Comparison of ENCODE assay signal across 1 cellular context in the genomic region with DNA sequence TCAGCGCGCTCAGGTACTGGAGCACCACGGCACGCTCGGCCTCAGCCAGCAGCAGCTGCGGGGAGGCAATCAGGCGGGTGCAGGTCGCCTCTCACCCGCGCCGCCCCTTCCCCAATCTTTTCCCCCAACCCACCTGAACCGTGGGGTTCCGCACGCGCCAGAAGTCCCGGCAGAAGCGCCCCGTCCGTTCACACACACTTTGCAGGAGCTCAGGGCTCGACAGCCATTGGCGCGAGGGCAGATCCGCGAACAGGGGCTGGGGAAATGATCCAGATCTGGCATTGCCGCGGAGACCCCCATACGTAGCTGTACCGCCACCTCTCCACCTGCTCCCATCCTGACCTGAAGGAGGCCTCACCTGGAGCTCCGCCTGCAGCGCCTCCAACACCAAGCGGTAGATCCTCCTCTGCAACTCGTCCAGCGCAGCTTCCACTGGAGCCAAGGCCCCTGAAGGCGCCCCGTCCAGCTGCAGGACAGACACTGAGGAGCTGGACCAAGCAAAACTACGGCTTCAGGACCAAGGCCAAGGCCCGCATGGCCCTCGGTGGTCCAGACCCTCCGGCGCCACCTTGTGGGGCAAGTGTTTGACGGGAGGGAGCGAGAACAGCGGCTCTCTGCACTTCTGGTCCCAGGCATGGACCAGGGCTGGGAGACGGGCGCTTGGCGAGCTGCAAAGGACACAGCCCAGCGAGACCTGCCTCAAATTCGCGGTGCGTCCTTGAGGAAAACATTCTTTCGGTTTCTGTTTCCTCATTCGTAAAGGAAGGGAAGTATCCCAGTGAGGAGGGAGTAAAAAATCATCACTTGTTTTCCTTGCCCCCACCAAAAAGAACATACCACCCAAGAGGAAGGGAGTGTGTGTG.
TF ChIP-seq lines count a peak whose summit lies in the region.

No MANE protein-coding gene starts in this region.

TF ChIP-seq in HepG2, 621 proteins besides CTCF, POLR2A, EP300 and RAD21 (continued from another document and continues in another):
- TF ChIP-seq, protein P1, sequence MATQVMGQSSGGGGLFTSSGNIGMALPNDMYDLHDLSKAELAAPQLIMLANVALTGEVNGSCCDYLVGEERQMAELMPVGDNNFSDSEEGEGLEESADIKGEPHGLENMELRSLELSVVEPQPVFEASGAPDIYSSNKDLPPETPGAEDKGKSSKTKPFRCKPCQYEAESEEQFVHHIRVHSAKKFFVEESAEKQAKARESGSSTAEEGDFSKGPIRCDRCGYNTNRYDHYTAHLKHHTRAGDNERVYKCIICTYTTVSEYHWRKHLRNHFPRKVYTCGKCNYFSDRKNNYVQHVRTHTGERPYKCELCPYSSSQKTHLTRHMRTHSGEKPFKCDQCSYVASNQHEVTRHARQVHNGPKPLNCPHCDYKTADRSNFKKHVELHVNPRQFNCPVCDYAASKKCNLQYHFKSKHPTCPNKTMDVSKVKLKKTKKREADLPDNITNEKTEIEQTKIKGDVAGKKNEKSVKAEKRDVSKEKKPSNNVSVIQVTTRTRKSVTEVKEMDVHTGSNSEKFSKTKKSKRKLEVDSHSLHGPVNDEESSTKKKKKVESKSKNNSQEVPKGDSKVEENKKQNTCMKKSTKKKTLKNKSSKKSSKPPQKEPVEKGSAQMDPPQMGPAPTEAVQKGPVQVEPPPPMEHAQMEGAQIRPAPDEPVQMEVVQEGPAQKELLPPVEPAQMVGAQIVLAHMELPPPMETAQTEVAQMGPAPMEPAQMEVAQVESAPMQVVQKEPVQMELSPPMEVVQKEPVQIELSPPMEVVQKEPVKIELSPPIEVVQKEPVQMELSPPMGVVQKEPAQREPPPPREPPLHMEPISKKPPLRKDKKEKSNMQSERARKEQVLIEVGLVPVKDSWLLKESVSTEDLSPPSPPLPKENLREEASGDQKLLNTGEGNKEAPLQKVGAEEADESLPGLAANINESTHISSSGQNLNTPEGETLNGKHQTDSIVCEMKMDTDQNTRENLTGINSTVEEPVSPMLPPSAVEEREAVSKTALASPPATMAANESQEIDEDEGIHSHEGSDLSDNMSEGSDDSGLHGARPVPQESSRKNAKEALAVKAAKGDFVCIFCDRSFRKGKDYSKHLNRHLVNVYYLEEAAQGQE (IDR thresholded peaks at IDR 0.05; ENCODE audit: borderline replicate concordance in 1 of 2, low read depth in 1 of 2, low read length in 2 of 2): peak in 1 of 2 experiments; percentile 99; a peak in 2 of 4 replicates
- TF ChIP-seq ISL2 (CRISPR knock-in tag; IDR thresholded peaks at IDR 0.05) (peak; percentile 61; the same call in 1 of the 2 replicates), ZNF121 (CRISPR knock-in tag; IDR thresholded peaks at IDR 0.05) (no peak), SIX4 (CRISPR knock-in tag; IDR thresholded peaks at IDR 0.05) (peak; percentile 83; the same call in 1 of the 2 replicates), ATF7 (IDR thresholded peaks at IDR 0.05) (no peak), ATF7 (CRISPR knock-in tag; IDR thresholded peaks at IDR 0.05) (no peak; the same call in 1 of the 2 replicates), TGIF2 (CRISPR knock-in tag; IDR thresholded peaks at IDR 0.05) (peak; percentile 98), SOX6 (IDR thresholded peaks at IDR 0.05) (no peak), SOX6 (CRISPR knock-in tag; IDR thresholded peaks at IDR 0.05) (peak; percentile 75), FOXK2 (IDR thresholded peaks at IDR 0.05) (no peak), ZNF891 (CRISPR knock-in tag; IDR thresholded peaks at IDR 0.05) (peak; percentile 94), ZMAT3 (CRISPR knock-in tag; conservative IDR thresholded peaks at IDR 0.05) (peak; percentile 96), SAP130 (CRISPR knock-in tag; IDR thresholded peaks at IDR 0.05; ENCODE audit: low read depth) (peak; percentile 98), SIN3A (IDR thresholded peaks at IDR 0.05; ENCODE audit: borderline replicate concordance, low read depth, low read length) (peak; percentile 98), CREB1 (IDR thresholded peaks at IDR 0.05) (no peak), CREB1 (CRISPR knock-in tag; IDR thresholded peaks at IDR 0.05) (no peak), ZNF879 (CRISPR knock-in tag; IDR thresholded peaks at IDR 0.05) (peak; percentile 53; the same call in 1 of the 2 replicates), HOXA3 (CRISPR knock-in tag; IDR thresholded peaks at IDR 0.05) (peak; percentile 91), ZNF644 (CRISPR knock-in tag; IDR thresholded peaks at IDR 0.05; ENCODE audit: low read depth) (peak; percentile 77), ZBTB7A (CRISPR knock-in tag; IDR thresholded peaks at IDR 0.05) (peak; percentile 91), POLR2G (IDR thresholded peaks at IDR 0.05; ENCODE audit: low read depth, low read length) (no peak), ZNF724P (CRISPR knock-in tag; IDR thresholded peaks at IDR 0.05; ENCODE audit: borderline replicate concordance) (peak; percentile 95; the same call in 1 of the 2 replicates), SOX5 (CRISPR knock-in tag; IDR thresholded peaks at IDR 0.05; ENCODE audit: borderline replicate concordance) (peak; percentile 62; the same call in 1 of the 2 replicates), ZNF34 (CRISPR knock-in tag; IDR thresholded peaks at IDR 0.05; ENCODE audit: borderline replicate concordance) (no peak), PPARG (CRISPR knock-in tag; conservative IDR thresholded peaks at IDR 0.05) (peak; percentile 88), TAF1 (CRISPR knock-in tag; IDR thresholded peaks at IDR 0.05) (no peak; the same call in 1 of the 2 replicates), IRF2 (CRISPR knock-in tag; IDR thresholded peaks at IDR 0.05) (peak; percentile 98), ZNF343 (CRISPR knock-in tag; IDR thresholded peaks at IDR 0.05) (peak; percentile 24; the same call in 1 of the 2 replicates)
- TF ChIP-seq, protein P2, sequence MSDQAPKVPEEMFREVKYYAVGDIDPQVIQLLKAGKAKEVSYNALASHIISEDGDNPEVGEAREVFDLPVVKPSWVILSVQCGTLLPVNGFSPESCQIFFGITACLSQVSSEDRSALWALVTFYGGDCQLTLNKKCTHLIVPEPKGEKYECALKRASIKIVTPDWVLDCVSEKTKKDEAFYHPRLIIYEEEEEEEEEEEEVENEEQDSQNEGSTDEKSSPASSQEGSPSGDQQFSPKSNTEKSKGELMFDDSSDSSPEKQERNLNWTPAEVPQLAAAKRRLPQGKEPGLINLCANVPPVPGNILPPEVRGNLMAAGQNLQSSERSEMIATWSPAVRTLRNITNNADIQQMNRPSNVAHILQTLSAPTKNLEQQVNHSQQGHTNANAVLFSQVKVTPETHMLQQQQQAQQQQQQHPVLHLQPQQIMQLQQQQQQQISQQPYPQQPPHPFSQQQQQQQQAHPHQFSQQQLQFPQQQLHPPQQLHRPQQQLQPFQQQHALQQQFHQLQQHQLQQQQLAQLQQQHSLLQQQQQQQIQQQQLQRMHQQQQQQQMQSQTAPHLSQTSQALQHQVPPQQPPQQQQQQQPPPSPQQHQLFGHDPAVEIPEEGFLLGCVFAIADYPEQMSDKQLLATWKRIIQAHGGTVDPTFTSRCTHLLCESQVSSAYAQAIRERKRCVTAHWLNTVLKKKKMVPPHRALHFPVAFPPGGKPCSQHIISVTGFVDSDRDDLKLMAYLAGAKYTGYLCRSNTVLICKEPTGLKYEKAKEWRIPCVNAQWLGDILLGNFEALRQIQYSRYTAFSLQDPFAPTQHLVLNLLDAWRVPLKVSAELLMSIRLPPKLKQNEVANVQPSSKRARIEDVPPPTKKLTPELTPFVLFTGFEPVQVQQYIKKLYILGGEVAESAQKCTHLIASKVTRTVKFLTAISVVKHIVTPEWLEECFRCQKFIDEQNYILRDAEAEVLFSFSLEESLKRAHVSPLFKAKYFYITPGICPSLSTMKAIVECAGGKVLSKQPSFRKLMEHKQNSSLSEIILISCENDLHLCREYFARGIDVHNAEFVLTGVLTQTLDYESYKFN (CRISPR knock-in tag; conservative IDR thresholded peaks at IDR 0.05): no peak
- TF ChIP-seq, protein P3, sequence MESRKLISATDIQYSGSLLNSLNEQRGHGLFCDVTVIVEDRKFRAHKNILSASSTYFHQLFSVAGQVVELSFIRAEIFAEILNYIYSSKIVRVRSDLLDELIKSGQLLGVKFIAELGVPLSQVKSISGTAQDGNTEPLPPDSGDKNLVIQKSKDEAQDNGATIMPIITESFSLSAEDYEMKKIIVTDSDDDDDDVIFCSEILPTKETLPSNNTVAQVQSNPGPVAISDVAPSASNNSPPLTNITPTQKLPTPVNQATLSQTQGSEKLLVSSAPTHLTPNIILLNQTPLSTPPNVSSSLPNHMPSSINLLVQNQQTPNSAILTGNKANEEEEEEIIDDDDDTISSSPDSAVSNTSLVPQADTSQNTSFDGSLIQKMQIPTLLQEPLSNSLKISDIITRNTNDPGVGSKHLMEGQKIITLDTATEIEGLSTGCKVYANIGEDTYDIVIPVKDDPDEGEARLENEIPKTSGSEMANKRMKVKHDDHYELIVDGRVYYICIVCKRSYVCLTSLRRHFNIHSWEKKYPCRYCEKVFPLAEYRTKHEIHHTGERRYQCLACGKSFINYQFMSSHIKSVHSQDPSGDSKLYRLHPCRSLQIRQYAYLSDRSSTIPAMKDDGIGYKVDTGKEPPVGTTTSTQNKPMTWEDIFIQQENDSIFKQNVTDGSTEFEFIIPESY (CRISPR knock-in tag; IDR thresholded peaks at IDR 0.05): peak; percentile 89
- TF ChIP-seq, protein P4, sequence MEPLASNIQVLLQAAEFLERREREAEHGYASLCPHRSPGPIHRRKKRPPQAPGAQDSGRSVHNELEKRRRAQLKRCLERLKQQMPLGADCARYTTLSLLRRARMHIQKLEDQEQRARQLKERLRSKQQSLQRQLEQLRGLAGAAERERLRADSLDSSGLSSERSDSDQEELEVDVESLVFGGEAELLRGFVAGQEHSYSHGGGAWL (CRISPR knock-in tag; IDR thresholded peaks at IDR 0.05): peak; percentile 96
- TF ChIP-seq, protein P5, sequence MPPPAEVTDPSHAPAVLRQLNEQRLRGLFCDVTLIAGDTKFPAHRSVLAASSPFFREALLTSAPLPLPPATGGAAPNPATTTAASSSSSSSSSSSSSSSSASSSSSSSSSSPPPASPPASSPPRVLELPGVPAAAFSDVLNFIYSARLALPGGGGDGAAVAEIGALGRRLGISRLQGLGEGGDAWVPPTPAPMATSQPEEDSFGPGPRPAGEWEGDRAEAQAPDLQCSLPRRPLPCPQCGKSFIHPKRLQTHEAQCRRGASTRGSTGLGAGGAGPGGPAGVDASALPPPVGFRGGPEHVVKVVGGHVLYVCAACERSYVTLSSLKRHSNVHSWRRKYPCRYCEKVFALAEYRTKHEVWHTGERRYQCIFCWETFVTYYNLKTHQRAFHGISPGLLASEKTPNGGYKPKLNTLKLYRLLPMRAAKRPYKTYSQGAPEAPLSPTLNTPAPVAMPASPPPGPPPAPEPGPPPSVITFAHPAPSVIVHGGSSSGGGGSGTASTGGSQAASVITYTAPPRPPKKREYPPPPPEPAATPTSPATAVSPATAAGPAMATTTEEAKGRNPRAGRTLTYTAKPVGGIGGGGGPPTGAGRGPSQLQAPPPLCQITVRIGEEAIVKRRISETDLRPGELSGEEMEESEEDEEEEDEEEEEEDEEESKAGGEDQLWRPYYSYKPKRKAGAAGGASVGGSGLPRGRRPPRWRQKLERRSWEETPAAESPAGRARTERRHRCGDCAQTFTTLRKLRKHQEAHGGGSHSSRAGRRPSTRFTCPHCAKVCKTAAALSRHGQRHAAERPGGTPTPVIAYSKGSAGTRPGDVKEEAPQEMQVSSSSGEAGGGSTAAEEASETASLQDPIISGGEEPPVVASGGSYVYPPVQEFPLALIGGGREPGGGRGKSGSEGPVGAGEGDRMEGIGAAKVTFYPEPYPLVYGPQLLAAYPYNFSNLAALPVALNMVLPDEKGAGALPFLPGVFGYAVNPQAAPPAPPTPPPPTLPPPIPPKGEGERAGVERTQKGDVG (CRISPR knock-in tag; IDR thresholded peaks at IDR 0.05; ENCODE audit: borderline replicate concordance): no peak
- TF ChIP-seq, protein P6, sequence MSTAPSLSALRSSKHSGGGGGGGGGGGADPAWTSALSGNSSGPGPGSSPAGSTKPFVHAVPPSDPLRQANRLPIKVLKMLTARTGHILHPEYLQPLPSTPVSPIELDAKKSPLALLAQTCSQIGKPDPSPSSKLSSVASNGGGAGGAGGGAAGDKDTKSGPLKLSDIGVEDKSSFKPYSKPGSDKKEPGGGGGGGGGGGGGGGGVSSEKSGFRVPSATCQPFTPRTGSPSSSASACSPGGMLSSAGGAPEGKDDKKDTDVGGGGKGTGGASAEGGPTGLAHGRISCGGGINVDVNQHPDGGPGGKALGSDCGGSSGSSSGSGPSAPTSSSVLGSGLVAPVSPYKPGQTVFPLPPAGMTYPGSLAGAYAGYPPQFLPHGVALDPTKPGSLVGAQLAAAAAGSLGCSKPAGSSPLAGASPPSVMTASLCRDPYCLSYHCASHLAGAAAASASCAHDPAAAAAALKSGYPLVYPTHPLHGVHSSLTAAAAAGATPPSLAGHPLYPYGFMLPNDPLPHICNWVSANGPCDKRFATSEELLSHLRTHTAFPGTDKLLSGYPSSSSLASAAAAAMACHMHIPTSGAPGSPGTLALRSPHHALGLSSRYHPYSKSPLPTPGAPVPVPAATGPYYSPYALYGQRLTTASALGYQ (CRISPR knock-in tag; IDR thresholded peaks at IDR 0.05): 0 out of 2 replicates have a peak, but pooled peaks have one; percentile 49
- TF ChIP-seq, protein P7, sequence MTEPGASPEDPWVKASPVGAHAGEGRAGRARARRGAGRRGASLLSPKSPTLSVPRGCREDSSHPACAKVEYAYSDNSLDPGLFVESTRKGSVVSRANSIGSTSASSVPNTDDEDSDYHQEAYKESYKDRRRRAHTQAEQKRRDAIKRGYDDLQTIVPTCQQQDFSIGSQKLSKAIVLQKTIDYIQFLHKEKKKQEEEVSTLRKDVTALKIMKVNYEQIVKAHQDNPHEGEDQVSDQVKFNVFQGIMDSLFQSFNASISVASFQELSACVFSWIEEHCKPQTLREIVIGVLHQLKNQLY (CRISPR knock-in tag; IDR thresholded peaks at IDR 0.05): peak; percentile 74
- TF ChIP-seq, protein P8, sequence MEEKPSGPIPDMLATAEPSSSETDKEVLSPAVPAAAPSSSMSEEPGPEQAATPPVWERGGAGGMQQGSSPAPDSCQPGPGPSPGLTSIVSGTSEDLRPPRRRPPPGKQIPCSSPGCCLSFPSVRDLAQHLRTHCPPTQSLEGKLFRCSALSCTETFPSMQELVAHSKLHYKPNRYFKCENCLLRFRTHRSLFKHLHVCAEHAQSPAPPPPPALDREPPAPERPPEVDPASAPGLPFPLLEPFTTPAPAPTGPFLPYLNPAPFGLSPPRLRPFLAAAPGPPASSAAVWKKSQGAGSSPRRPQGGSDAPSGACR (CRISPR knock-in tag; IDR thresholded peaks at IDR 0.05): 0 out of 2 replicates have a peak, but pooled peaks have one; percentile 73
- TF ChIP-seq, protein P9, sequence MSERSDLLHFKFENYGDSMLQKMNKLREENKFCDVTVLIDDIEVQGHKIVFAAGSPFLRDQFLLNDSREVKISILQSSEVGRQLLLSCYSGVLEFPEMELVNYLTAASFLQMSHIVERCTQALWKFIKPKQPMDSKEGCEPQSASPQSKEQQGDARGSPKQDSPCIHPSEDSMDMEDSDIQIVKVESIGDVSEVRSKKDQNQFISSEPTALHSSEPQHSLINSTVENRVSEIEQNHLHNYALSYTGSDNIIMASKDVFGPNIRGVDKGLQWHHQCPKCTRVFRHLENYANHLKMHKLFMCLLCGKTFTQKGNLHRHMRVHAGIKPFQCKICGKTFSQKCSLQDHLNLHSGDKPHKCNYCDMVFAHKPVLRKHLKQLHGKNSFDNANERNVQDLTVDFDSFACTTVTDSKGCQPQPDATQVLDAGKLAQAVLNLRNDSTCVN (CRISPR knock-in tag; IDR thresholded peaks at IDR 0.05; ENCODE audit: borderline replicate concordance): peak; percentile 87
- TF ChIP-seq, protein P10, sequence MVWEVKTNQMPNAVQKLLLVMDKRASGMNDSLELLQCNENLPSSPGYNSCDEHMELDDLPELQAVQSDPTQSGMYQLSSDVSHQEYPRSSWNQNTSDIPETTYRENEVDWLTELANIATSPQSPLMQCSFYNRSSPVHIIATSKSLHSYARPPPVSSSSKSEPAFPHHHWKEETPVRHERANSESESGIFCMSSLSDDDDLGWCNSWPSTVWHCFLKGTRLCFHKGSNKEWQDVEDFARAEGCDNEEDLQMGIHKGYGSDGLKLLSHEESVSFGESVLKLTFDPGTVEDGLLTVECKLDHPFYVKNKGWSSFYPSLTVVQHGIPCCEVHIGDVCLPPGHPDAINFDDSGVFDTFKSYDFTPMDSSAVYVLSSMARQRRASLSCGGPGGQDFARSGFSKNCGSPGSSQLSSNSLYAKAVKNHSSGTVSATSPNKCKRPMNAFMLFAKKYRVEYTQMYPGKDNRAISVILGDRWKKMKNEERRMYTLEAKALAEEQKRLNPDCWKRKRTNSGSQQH (CRISPR knock-in tag; IDR thresholded peaks at IDR 0.05; ENCODE audit: low read depth): peak; percentile 99
